ENCODE assay signal across 8 cellular contexts in the genomic region with DNA sequence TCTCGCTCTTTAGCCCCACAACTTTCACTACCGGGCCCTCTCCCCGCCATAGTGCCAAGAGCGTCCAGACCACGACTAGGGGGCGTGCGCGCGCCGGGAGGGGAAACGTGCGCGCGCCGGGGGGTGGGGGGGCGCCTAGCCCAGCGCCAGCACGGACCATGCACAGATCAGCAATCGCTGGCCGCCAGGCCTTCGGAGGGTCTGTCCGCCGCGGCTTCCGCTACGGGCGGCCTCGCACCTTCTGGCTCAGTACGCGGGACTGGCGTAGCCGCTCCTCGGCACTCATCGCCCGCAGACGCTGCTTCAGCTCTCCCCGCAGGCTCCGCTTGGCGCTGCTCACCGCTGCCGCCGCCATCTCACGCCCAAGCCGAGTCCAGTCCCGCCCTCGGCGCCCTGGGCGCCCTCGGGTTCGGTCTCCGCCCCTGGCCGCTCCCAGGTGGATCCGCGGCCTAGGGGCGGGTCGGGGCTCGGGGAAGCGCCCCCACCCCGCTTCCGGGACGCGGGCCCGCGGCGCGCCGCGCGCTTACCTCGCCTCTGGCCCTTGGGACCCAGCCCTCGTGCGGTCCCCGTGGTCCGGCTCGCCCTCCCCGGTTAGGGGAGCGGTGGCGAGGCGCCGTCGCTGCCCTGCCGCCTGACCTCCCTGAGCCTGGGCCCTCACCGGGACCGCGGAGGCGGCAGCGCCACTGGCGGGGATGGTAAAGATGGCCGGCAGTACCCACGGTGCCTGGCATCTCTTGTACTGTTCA. TPM values are rescaled to one million over a fixed set of nuclear protein-coding genes. Genes with fewer than 3 reads are reported as not detected.
A peak's percentile ranks its signal among the peaks of the same experiment; 100 is the strongest.
DNase-seq lines count a peak whose midpoint lies in the region; ATAC-seq and TF ChIP-seq lines count a peak whose summit lies in the region.

A gene (minus strand): TSS at position 381 of the 746 bp plus-strand sequence. CDS start 26 bp downstream, at position 355.

- H3K79me2 ChIP-seq in DOHH2 (ENCODE audit: control insufficient read depth, low read length): peaks cover 26% of the 10 kb centered on the region

- peaks cover 29% of the 10 kb centered on the region for H3K36me3 Mint-ChIP-seq in activated T-helper 2 cell treated with anti-CD3 and anti-CD28 coated beads, Interferon-gamma antibody, Interleukin-2, Interleukin-4, amounts not matched to agents 10 μg/mL and 5 μg/mL and 100 μg/mL, durations not matched to agents 14 hours and 24 hours and 36 hours (ENCODE audit: low read depth)
- peaks cover 9% of the 10 kb centered on the region for H3K36me3 Mint-ChIP-seq in natural killer cell treated with Interleukin-12 subunit alpha and Interleukin-12 subunit beta and Interleukin-15 and Interleukin-18, amount 100 ng/mL, for 72 hours

- peak within 1 kb of the TSS; percentile 95 for H3K4me2 ChIP-seq in DOHH2 (ENCODE audit: low read length)

- no peaks in the 10 kb centered on the region for H3K27me3 ChIP-seq in DOHH2 (ENCODE audit: control insufficient read depth, low read length)

- H3K27ac Mint-ChIP-seq in activated T-helper 2 cell treated with anti-CD3 and anti-CD28 coated beads, Interferon-gamma antibody, Interleukin-2, Interleukin-4, amounts not matched to agents 10 μg/mL and 5 μg/mL and 100 μg/mL, durations not matched to agents 14 hours and 24 hours and 36 hours: peak within 1 kb of the TSS; percentile 99
- H3K27ac Mint-ChIP-seq in natural killer cell treated with Interleukin-12 subunit alpha and Interleukin-12 subunit beta and Interleukin-15 and Interleukin-18, amount 100 ng/mL, for 72 hours: peak within 1 kb of the TSS; percentile 87 to 90

- peak within 1 kb of the TSS; percentile 68 for H3K27ac ChIP-seq in DOHH2 (ENCODE audit: low read depth, low read length)

- no peak; the same call in 1 of the 2 replicates for TF ChIP-seq EP300 in Ishikawa (IDR thresholded peaks at IDR 0.05; ENCODE audit: borderline replicate concordance)

- no peaks in the 10 kb centered on the region for H3K9me3 ChIP-seq in DOHH2 (ENCODE audit: control insufficient read depth, insufficient read depth, low read length)

- H4K20me1 ChIP-seq in DOHH2 (ENCODE audit: control insufficient read depth, insufficient read depth, low read depth, low read length): no peaks in the 10 kb centered on the region

- peaks cover 25% of the 10 kb centered on the region for H3F3A ChIP-seq in DOHH2 (ENCODE audit: control insufficient read depth, insufficient read depth)

- TF ChIP-seq CTCF in DOHH2 (IDR thresholded peaks at IDR 0.05; ENCODE audit: low read depth, low read length, poor library complexity, severe bottlenecking): peak; percentile 67

- H3K9me3 Mint-ChIP-seq in activated T-helper 2 cell treated with anti-CD3 and anti-CD28 coated beads, Interferon-gamma antibody, Interleukin-2, Interleukin-4, amounts not matched to agents 10 μg/mL and 5 μg/mL and 100 μg/mL, durations not matched to agents 14 hours and 24 hours and 36 hours: no peaks in the 10 kb centered on the region
- H3K9me3 Mint-ChIP-seq in natural killer cell treated with Interleukin-12 subunit alpha and Interleukin-12 subunit beta and Interleukin-15 and Interleukin-18, amount 100 ng/mL, for 72 hours: peaks cover 3% of the 10 kb centered on the region

- peaks cover 47% of the 10 kb centered on the region for H3K4me1 Mint-ChIP-seq in activated T-helper 2 cell treated with anti-CD3 and anti-CD28 coated beads, Interferon-gamma antibody, Interleukin-2, Interleukin-4, amounts not matched to agents 10 μg/mL and 5 μg/mL and 100 μg/mL, durations not matched to agents 14 hours and 24 hours and 36 hours (ENCODE audit: low read depth)
- H3K4me1 Mint-ChIP-seq in natural killer cell treated with Interleukin-12 subunit alpha and Interleukin-12 subunit beta and Interleukin-15 and Interleukin-18, amount 100 ng/mL, for 72 hours (ENCODE audit: low read depth in 2 of 2): peaks cover 17 to 39% of the 10 kb centered on the region in 2 donors

- H3K9me2 ChIP-seq in DOHH2 (replicated peaks; ENCODE audit: control insufficient read depth, low read length): no peaks in the 10 kb centered on the region

- peak; percentile 70 for ATAC-seq in GM21576 (IDR thresholded peaks at IDR 0.05; ENCODE audit: unreplicated experiment)
- ATAC-seq in natural killer cell treated with Interleukin-12 subunit alpha and Interleukin-12 subunit beta and Interleukin-15 and Interleukin-18, amount 100 ng/mL, for 72 hours: peak; percentile 91 to 94
- ATAC-seq in stimulated activated naive CD8-positive, alpha-beta T cell treated with anti-CD3 and anti-CD28 coated beads, Interleukin-15, Interleukin-2, amounts not matched to agents 100 U/mL and 50 U/mL, for 24 hours: peak; percentile 90

- H3K27me3 Mint-ChIP-seq in activated T-helper 2 cell treated with anti-CD3 and anti-CD28 coated beads, Interferon-gamma antibody, Interleukin-2, Interleukin-4, amounts not matched to agents 10 μg/mL and 5 μg/mL and 100 μg/mL, durations not matched to agents 14 hours and 24 hours and 36 hours (ENCODE audit: low read depth): no peaks in the 10 kb centered on the region
- no peaks in the 10 kb centered on the region for H3K27me3 Mint-ChIP-seq in natural killer cell treated with Interleukin-12 subunit alpha and Interleukin-12 subunit beta and Interleukin-15 and Interleukin-18, amount 100 ng/mL, for 72 hours

- H3K4me1 ChIP-seq in DOHH2 (ENCODE audit: control insufficient read depth, low read length): peaks cover 45% of the 10 kb centered on the region

- peak within 1 kb of the TSS; percentile 98 for H3K4me3 ChIP-seq in DOHH2 (ENCODE audit: low read length)

- peak; percentile 14; the same call in 1 of the 2 replicates for TF ChIP-seq RAD21 in Ishikawa (IDR thresholded peaks at IDR 0.05; ENCODE audit: low read depth)

- peaks cover 21% of the 10 kb centered on the region for H3K36me3 ChIP-seq in DOHH2 (ENCODE audit: control insufficient read depth, low read length)

- intact Hi-C loops in activated T-helper 2 cell treated with anti-CD3 and anti-CD28 coated beads, Interferon-gamma antibody, Interleukin-2, Interleukin-4, amounts not matched to agents 10 μg/mL and 5 μg/mL and 100 μg/mL, durations not matched to agents 14 hours and 24 hours and 36 hours (cut with micrococcal nuclease): loop anchor here (1.0 to 10.0 kb wide), 6 partner anchors 26 to 258 kb away; a partner anchor contains a TSS

- peak; percentile 80 for DNase-seq in RKO (ENCODE audit: low spot score)
- peak; percentile 77 for DNase-seq in activated T-helper 2 cell treated with anti-CD3 and anti-CD28 coated beads, Interferon-gamma antibody, Interleukin-2, Interleukin-4, amounts not matched to agents 10 μg/mL and 5 μg/mL and 100 μg/mL, durations not matched to agents 14 hours and 24 hours and 36 hours (ENCODE audit: low spot score)
- peak; percentile 63 for DNase-seq in fibroblast of peridontal ligament (ENCODE audit: extremely low read depth)
- peak; percentile 82 for DNase-seq in natural killer cell treated with Interleukin-12 subunit alpha and Interleukin-12 subunit beta and Interleukin-15 and Interleukin-18, amount 100 ng/mL, for 72 hours (ENCODE audit: low spot score)
- DNase-seq in stimulated activated naive CD8-positive, alpha-beta T cell treated with anti-CD3 and anti-CD28 coated beads, Interleukin-15, Interleukin-2, amounts not matched to agents 100 U/mL and 50 U/mL, for 24 hours: peak; percentile 80

- H3K4me3 Mint-ChIP-seq in activated T-helper 2 cell treated with anti-CD3 and anti-CD28 coated beads, Interferon-gamma antibody, Interleukin-2, Interleukin-4, amounts not matched to agents 10 μg/mL and 5 μg/mL and 100 μg/mL, durations not matched to agents 14 hours and 24 hours and 36 hours (ENCODE audit: low read depth): peak within 1 kb of the TSS; percentile 98
- H3K4me3 Mint-ChIP-seq in natural killer cell treated with Interleukin-12 subunit alpha and Interleukin-12 subunit beta and Interleukin-15 and Interleukin-18, amount 100 ng/mL, for 72 hours: peak within 1 kb of the TSS; percentile 98

TF ChIP-seq in Ishikawa, 13 proteins besides CTCF, POLR2A, EP300 and RAD21:
- TF ChIP-seq TEAD4 (IDR thresholded peaks at IDR 0.05) (peak; percentile 39; the same call in 1 of the 2 replicates), ZBTB7A (IDR thresholded peaks at IDR 0.05; ENCODE audit: low read depth) (peak; percentile 80; the same call in 1 of the 2 replicates), TAF1 (IDR thresholded peaks at IDR 0.05; ENCODE audit: low read depth) (peak; percentile 86), YY1 (IDR thresholded peaks at IDR 0.05; ENCODE audit: low read depth) (peak; percentile 81), TCF12 (IDR thresholded peaks at IDR 0.05; ENCODE audit: low read depth) (peak; percentile 62; the same call in 1 of the 2 replicates), CREB1 (IDR thresholded peaks at IDR 0.05; ENCODE audit: low read depth) (no peak), NFIC (IDR thresholded peaks at IDR 0.05) (no peak; the same call in 1 of the 2 replicates)
- TF ChIP-seq, protein P1, sequence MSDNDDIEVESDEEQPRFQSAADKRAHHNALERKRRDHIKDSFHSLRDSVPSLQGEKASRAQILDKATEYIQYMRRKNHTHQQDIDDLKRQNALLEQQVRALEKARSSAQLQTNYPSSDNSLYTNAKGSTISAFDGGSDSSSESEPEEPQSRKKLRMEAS (IDR thresholded peaks at IDR 0.05): peak; percentile 61
TF ChIP-seq in Ishikawa: peak in this region for 6.

RNA-seq across cellular contexts. Expression of the gene that starts here (rescaled TPM):
- total RNA-seq in activated T-helper 2 cell treated with anti-CD3 and anti-CD28 coated beads, Interferon-gamma antibody, Interleukin-2, Interleukin-4, amounts not matched to agents 10 μg/mL and 5 μg/mL and 100 μg/mL, durations not matched to agents 14 hours and 24 hours and 36 hours: 33.3 and 34.6 TPM in 2 replicates
- 10 to 100 TPM; 12.1 to 12.2 TPM for total RNA-seq in natural killer cell treated with Interleukin-12 subunit alpha and Interleukin-12 subunit beta and Interleukin-15 and Interleukin-18, amount 100 ng/mL, for 72 hours

Comparison
In these comparisons a context has a peak if more than half of its experiments do, and no peak if none do; other contexts are left out.
1. Peak in every context shown above with its lines: DNase-seq, ATAC-seq, H3K4me3 ChIP-seq and H3K27ac ChIP-seq.